In the genomic region with DNA sequence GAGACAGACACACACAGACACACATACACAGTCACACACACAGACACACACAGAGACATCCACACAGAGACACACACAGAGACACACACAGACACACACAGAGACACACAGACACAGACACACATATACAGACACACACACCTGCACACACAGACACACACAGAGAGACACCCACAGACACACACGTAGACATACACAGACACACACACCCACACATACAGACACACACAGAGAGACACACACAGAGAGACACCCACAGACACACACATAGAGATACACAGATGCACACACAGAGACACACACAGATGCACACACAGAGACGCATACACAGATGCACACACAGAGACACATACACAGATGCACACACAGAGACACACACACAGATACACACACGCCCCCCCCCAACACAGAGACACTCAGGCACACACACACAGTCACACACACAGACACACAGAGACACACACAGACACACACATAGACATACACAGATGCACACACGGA, we compare ENCODE assay signal across 29 cellular contexts.
"Had no signal": no experiment of that assay in that cellular context is flagged by ENCODE, and none has a peak within 500 bp of the region (broad histone marks: within the 10 kb centered on the region; RNA-seq: fewer than 3 reads in every experiment).

No MANE protein-coding gene starts in this region.

- H3K27me3 ChIP-seq: neutrophil, pancreas, stomach, thyroid gland, upper lobe of left lung, vagina had no signal

- DNase-seq: cerebellar nuclear complex; cortex of kidney; effector memory CD8-positive, alpha-beta T cell; erythroblast; esophagus squamous epithelium; foreskin melanocyte; hypothalamus; immature natural killer cell; kidney; mesenchymal stem cell; midbrain; naive thymus-derived CD8-positive, alpha-beta T cell; nephron progenitor cell; pancreas; stimulated activated CD4-positive, alpha-beta T cell treated with anti-CD3 and anti-CD28 coated beads, Interleukin-12 subunit alpha, Interleukin-12 subunit beta, amount 100 ng/mL, for 4 hours; stimulated activated CD4-positive, alpha-beta T cell treated with anti-CD3 and anti-CD28 coated beads, Interleukin-1b, Interleukin-23, amount 100 ng/mL, for 48 hours; stimulated activated CD4-positive, alpha-beta T cell treated with anti-CD3 and anti-CD28 coated beads, Interleukin-4, amount 100 ng/mL, for 1 hour; stimulated activated naive CD4-positive, alpha-beta T cell treated with Interleukin-2 at 50 U/mL for 16 hours; stomach; thyroid gland had no signal

- ATAC-seq: effector memory CD8-positive, alpha-beta T cell; left lobe of liver; naive thymus-derived CD8-positive, alpha-beta T cell; pancreas; sciatic nerve; stimulated activated effector memory CD8-positive, alpha-beta T cell treated with anti-CD3 and anti-CD28 coated beads, Interleukin-12 subunit alpha, Interleukin-12 subunit beta, amount 100 ng/mL, for 72 hours had no signal

- H3K36me3 ChIP-seq: esophagus squamous epithelium, neutrophil, pancreas, stomach, thyroid gland, upper lobe of left lung, vagina had no signal

- H3K27ac ChIP-seq: esophagus squamous epithelium, neutrophil, pancreas, stomach, thyroid gland, upper lobe of left lung, vagina had no signal

- H3K9me3 ChIP-seq: esophagus squamous epithelium, neutrophil, pancreas, stomach, thyroid gland, upper lobe of left lung, vagina had no signal

- H3K4me3 ChIP-seq: esophagus squamous epithelium, lung, pancreas, smooth muscle cell, stomach, thyroid gland, upper lobe of left lung, vagina had no signal

- H3K4me2 ChIP-seq: smooth muscle cell had no signal

- H3K4me1 ChIP-seq: esophagus squamous epithelium, pancreas, stomach, thyroid gland, upper lobe of left lung, vagina had no signal

- FAIRE-seq: endometrium, kidney, pancreas had no signal
